ENCODE assay signal across 13 cellular contexts in the genomic region with DNA sequence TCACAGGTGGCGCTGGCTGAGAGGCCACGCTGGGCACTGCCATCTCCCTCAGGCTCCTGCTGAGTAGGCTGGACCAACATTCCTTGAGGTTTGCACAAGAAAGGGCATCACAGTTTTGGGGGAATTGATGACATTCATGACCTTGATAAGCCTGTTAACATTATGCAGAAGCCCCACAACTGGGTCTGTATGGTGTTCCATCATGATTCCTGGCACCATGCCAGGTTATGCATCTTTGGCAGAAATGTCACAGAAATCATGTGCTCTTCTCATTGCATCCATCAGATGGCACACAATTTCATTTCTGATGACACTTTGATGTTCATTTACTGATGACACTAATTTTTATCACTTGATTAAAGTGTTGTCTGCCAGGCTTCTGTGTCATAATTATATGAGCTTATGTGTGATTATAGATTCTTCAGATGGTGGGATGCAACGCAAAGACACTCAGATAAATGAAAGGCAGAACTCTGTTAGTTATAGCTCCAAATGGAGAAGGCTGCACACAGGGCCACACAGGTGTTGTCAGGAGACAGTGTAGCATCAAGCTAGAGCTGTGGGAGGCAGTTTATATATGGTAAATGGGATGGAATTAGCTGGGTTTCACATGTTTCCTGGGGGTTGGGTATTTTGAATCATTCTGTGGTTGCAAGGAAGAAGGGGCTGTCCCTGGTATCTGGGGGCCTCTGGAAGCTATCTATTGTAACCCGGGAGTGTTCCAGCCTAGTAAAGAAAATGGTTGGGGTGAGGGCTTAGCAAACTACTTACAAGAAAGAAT.
DNase-seq lines count a peak whose midpoint lies in the region; ATAC-seq and TF ChIP-seq lines count a peak whose summit lies in the region.
"Had no signal": no experiment of that assay in that cellular context is flagged by ENCODE, and none has a peak within 500 bp of the region (broad histone marks: within the 10 kb centered on the region; RNA-seq: fewer than 3 reads in every experiment).

No MANE protein-coding gene starts in this region.

- peak; percentile 20 for ATAC-seq in stimulated activated effector memory CD8-positive, alpha-beta T cell treated with anti-CD3 and anti-CD28 coated beads, Interleukin-12 subunit alpha, Interleukin-12 subunit beta, amount 100 ng/mL, for 72 hours

- no peaks in the 10 kb centered on the region for H3K36me3 Mint-ChIP-seq in activated T-cell treated with anti-CD3 and anti-CD28 coated beads, Interleukin-2, amount 50 U/mL, for 24 hours (ENCODE audit: low read depth)
- H3K36me3 Mint-ChIP-seq in stimulated activated effector memory CD8-positive, alpha-beta T cell treated with anti-CD3 and anti-CD28 coated beads, Interleukin-12 subunit alpha, Interleukin-12 subunit beta, amount 100 ng/mL, for 72 hours, result no peaks in the 10 kb centered on the region
- H3K36me3 Mint-ChIP-seq: activated naive CD4-positive, alpha-beta T cell treated with anti-CD3 and anti-CD28 coated beads, Interleukin-2, amount 10 ng/mL, durations not matched to agents 7 days and 5 days had no signal

- H3K4me1 Mint-ChIP-seq in activated T-cell treated with anti-CD3 and anti-CD28 coated beads, Interleukin-2, amount 50 U/mL, for 24 hours (ENCODE audit: low read depth), result peaks cover 4% of the 10 kb centered on the region
- H3K4me1 Mint-ChIP-seq in stimulated activated effector memory CD8-positive, alpha-beta T cell treated with anti-CD3 and anti-CD28 coated beads, Interleukin-12 subunit alpha, Interleukin-12 subunit beta, amount 100 ng/mL, for 72 hours, result no peaks in the 10 kb centered on the region
- H3K4me1 Mint-ChIP-seq: activated naive CD4-positive, alpha-beta T cell treated with anti-CD3 and anti-CD28 coated beads, Interleukin-2, amount 10 ng/mL, durations not matched to agents 7 days and 5 days had no signal

- no peak for DNase-seq in activated T-cell treated with anti-CD3 and anti-CD28 coated beads, Interleukin-2, amount 50 U/mL, for 24 hours
- no peak for DNase-seq in activated T-cell treated with anti-CD3 and anti-CD28 coated beads, Interleukin-2, amount 50 U/mL, for 48 hours
- peak; percentile 76 for DNase-seq in Karpas-422
- DNase-seq in RPMI8226, result peak; percentile 46
- no peak for DNase-seq in stimulated activated effector memory CD8-positive, alpha-beta T cell treated with anti-CD3 and anti-CD28 coated beads, Interleukin-12 subunit alpha, Interleukin-12 subunit beta, amount 100 ng/mL, for 72 hours (ENCODE audit: low spot score in 2 of 2)
- DNase-seq in hepatocyte (ENCODE audit: low spot score), result no peak
- DNase-seq in HuH-7 (ENCODE audit: low spot score), result no peak
- no peak for DNase-seq in caudate nucleus (lab: John Stamatoyannopoulos, UW)
- DNase-seq: activated naive CD4-positive, alpha-beta T cell treated with anti-CD3 and anti-CD28 coated beads, Interleukin-2, amount 10 ng/mL, durations not matched to agents 7 days and 5 days; effector memory CD4-positive, alpha-beta T cell; NCI-H1417 treated with DMSO at 0.1 percent for 48 hours; posterior cingulate gyrus had no signal

- no peak overlapping the region for H3K4me3 ChIP-seq in Karpas-422 (ENCODE audit: low read length)
- no peak overlapping the region for H3K4me3 ChIP-seq in hepatocyte
- H3K4me3 ChIP-seq: SK-N-MC had no signal

- H3K36me3 ChIP-seq in Karpas-422 (ENCODE audit: insufficient read depth, low read length) (no peaks in the 10 kb centered on the region), hepatocyte (replicated peaks; ENCODE audit: insufficient read depth, low read depth) (no peaks in the 10 kb centered on the region)

- no peak for TF ChIP-seq CTCF in hepatocyte (IDR thresholded peaks at IDR 0.05; ENCODE audit: poor library complexity)

- H3K27me3 Mint-ChIP-seq in activated T-cell treated with anti-CD3 and anti-CD28 coated beads, Interleukin-2, amount 50 U/mL, for 24 hours, result no peaks in the 10 kb centered on the region

- H3K79me2 ChIP-seq in Karpas-422 (ENCODE audit: low read length) (no peaks in the 10 kb centered on the region), hepatocyte (no peaks in the 10 kb centered on the region)

- H2AFZ ChIP-seq in Karpas-422 (ENCODE audit: low read length), result no peak overlapping the region
- no peak overlapping the region for H2AFZ ChIP-seq in hepatocyte

- H3K9me2 ChIP-seq in Karpas-422 (replicated peaks; ENCODE audit: insufficient read depth, low read length), result no peaks in the 10 kb centered on the region
- no peaks in the 10 kb centered on the region for H3K9me2 ChIP-seq in hepatocyte (replicated peaks; ENCODE audit: insufficient read depth)

- H3K27ac ChIP-seq in Karpas-422 (ENCODE audit: low read length) (no peak overlapping the region), hepatocyte (no peak overlapping the region), caudate nucleus (ENCODE audit: low read depth, low read length) (no peak overlapping the region)
- H3K27ac ChIP-seq: SK-N-MC had no signal

- H4K20me1 ChIP-seq in Karpas-422 (ENCODE audit: insufficient read depth, low read depth, low read length) (no peaks in the 10 kb centered on the region), hepatocyte (ENCODE audit: insufficient read depth, poor library complexity, severe bottlenecking) (no peaks in the 10 kb centered on the region)

- H3K9me3 ChIP-seq in Karpas-422 (ENCODE audit: low read length), result no peaks in the 10 kb centered on the region
- no peaks in the 10 kb centered on the region for H3K9me3 ChIP-seq in hepatocyte (ENCODE audit: low read depth)

- no peak overlapping the region for H3K4me3 Mint-ChIP-seq in activated T-cell treated with anti-CD3 and anti-CD28 coated beads, Interleukin-2, amount 50 U/mL, for 24 hours
- no peak overlapping the region for H3K4me3 Mint-ChIP-seq in stimulated activated effector memory CD8-positive, alpha-beta T cell treated with anti-CD3 and anti-CD28 coated beads, Interleukin-12 subunit alpha, Interleukin-12 subunit beta, amount 100 ng/mL, for 72 hours
- H3K4me3 Mint-ChIP-seq: activated naive CD4-positive, alpha-beta T cell treated with anti-CD3 and anti-CD28 coated beads, Interleukin-2, amount 10 ng/mL, durations not matched to agents 7 days and 5 days had no signal

- no peaks in the 10 kb centered on the region for H3K9me3 Mint-ChIP-seq in activated T-cell treated with anti-CD3 and anti-CD28 coated beads, Interleukin-2, amount 50 U/mL, for 24 hours
- H3K9me3 Mint-ChIP-seq in stimulated activated effector memory CD8-positive, alpha-beta T cell treated with anti-CD3 and anti-CD28 coated beads, Interleukin-12 subunit alpha, Interleukin-12 subunit beta, amount 100 ng/mL, for 72 hours, result no peaks in the 10 kb centered on the region
- H3K9me3 Mint-ChIP-seq: activated naive CD4-positive, alpha-beta T cell treated with anti-CD3 and anti-CD28 coated beads, Interleukin-2, amount 10 ng/mL, durations not matched to agents 7 days and 5 days had no signal

- H3K27me3 ChIP-seq in Karpas-422 (ENCODE audit: low read length), result no peaks in the 10 kb centered on the region
- no peaks in the 10 kb centered on the region for H3K27me3 ChIP-seq in hepatocyte

- H3K9ac ChIP-seq in Karpas-422 (ENCODE audit: low read length), result no peak overlapping the region

- no peak overlapping the region for H3K4me2 ChIP-seq in Karpas-422 (ENCODE audit: low read depth, low read length, poor library complexity, severe bottlenecking)
- no peak overlapping the region for H3K4me2 ChIP-seq in hepatocyte

- H3K4me1 ChIP-seq in Karpas-422 (ENCODE audit: low read length), result no peaks in the 10 kb centered on the region
- H3K4me1 ChIP-seq in hepatocyte (ENCODE audit: insufficient read depth), result no peaks in the 10 kb centered on the region

- WGBS in hepatocyte (ENCODE audit: low lambda C conversion rate, missing lambda C conversion rate), result 95% methylated on average over 4 of the region's 4 CpGs

- H3K27ac Mint-ChIP-seq in activated T-cell treated with anti-CD3 and anti-CD28 coated beads, Interleukin-2, amount 50 U/mL, for 24 hours, result peak overlapping the region; percentile 27
- H3K27ac Mint-ChIP-seq in stimulated activated effector memory CD8-positive, alpha-beta T cell treated with anti-CD3 and anti-CD28 coated beads, Interleukin-12 subunit alpha, Interleukin-12 subunit beta, amount 100 ng/mL, for 72 hours, result no peak overlapping the region
- H3K27ac Mint-ChIP-seq: activated naive CD4-positive, alpha-beta T cell treated with anti-CD3 and anti-CD28 coated beads, Interleukin-2, amount 10 ng/mL, durations not matched to agents 7 days and 5 days had no signal

Comparison
In these comparisons a context has a peak if more than half of its experiments do, and no peak if none do; other contexts are left out.
1. DNase-seq: peak in Karpas-422 (single experiment) and RPMI8226 (single experiment); none in activated T-cell treated with anti-CD3 and anti-CD28 coated beads, Interleukin-2, amount 50 U/mL, for 24 hours (single experiment), activated T-cell treated with anti-CD3 and anti-CD28 coated beads, Interleukin-2, amount 50 U/mL, for 48 hours (0 of 2), stimulated activated effector memory CD8-positive, alpha-beta T cell treated with anti-CD3 and anti-CD28 coated beads, Interleukin-12 subunit alpha, Interleukin-12 subunit beta, amount 100 ng/mL, for 72 hours (0 of 2), hepatocyte (single experiment), HuH-7 (single experiment) and caudate nucleus (0 of 61).